Comparison of ENCODE assay signal across 23 cellular contexts in the genomic region with DNA sequence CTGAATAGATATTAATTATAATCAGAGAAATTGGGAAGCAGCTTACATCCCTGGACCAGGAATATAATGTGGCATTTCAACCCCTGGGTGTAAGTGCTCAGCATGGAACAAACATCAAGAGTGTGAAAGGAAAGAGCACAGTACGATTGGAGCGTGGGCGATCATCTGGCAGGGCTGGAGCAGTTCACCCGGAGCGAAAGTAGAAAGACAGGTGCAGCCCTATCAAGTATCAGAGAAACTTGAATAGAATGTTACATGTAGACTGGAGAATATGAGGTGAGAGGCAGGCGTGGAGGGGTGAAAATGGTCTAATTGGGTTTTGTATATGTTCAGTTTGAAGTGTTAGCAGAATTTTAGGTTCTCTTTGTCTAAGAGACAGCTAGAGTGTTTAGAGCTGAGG.
"Had no signal": no experiment of that assay in that cellular context is flagged by ENCODE, and none has a peak within 500 bp of the region (broad histone marks: within the 10 kb centered on the region; RNA-seq: fewer than 3 reads in every experiment).

No MANE protein-coding gene starts in this region.

- H3K9me3 Mint-ChIP-seq: memory B cell; mesothelial cell of epicardium; naive B cell; natural killer cell treated with Interleukin-12 subunit alpha and Interleukin-12 subunit beta and Interleukin-15 and Interleukin-18, amount 100 ng/mL, for 72 hours; neural progenitor cell; stimulated activated effector memory CD8-positive, alpha-beta T cell treated with anti-CD3 and anti-CD28 coated beads, Interleukin-12 subunit alpha, Interleukin-12 subunit beta, amount 100 ng/mL, for 72 hours had no signal

- H3K4me3 Mint-ChIP-seq: memory B cell; mesothelial cell of epicardium; naive B cell; natural killer cell treated with Interleukin-12 subunit alpha and Interleukin-12 subunit beta and Interleukin-15 and Interleukin-18, amount 100 ng/mL, for 72 hours; neural progenitor cell; stimulated activated effector memory CD8-positive, alpha-beta T cell treated with anti-CD3 and anti-CD28 coated beads, Interleukin-12 subunit alpha, Interleukin-12 subunit beta, amount 100 ng/mL, for 72 hours; type B pancreatic cell had no signal

- H3K27ac Mint-ChIP-seq: memory B cell; mesothelial cell of epicardium; naive B cell; natural killer cell treated with Interleukin-12 subunit alpha and Interleukin-12 subunit beta and Interleukin-15 and Interleukin-18, amount 100 ng/mL, for 72 hours; neural progenitor cell; stimulated activated effector memory CD8-positive, alpha-beta T cell treated with anti-CD3 and anti-CD28 coated beads, Interleukin-12 subunit alpha, Interleukin-12 subunit beta, amount 100 ng/mL, for 72 hours; type B pancreatic cell had no signal

- H3K4me1 Mint-ChIP-seq: memory B cell, naive B cell had no signal

- H3K36me3 Mint-ChIP-seq: memory B cell; mesothelial cell of epicardium; naive B cell; natural killer cell treated with Interleukin-12 subunit alpha and Interleukin-12 subunit beta and Interleukin-15 and Interleukin-18, amount 100 ng/mL, for 72 hours; neural progenitor cell; stimulated activated effector memory CD8-positive, alpha-beta T cell treated with anti-CD3 and anti-CD28 coated beads, Interleukin-12 subunit alpha, Interleukin-12 subunit beta, amount 100 ng/mL, for 72 hours; type B pancreatic cell had no signal

- DNase-seq: dorsolateral prefrontal cortex; effector CD4-positive, alpha-beta T cell; foreskin fibroblast; head of caudate nucleus; kidney; mucosa of descending colon; naive B cell; stimulated activated CD4-positive, alpha-beta T cell treated with anti-CD3 and anti-CD28 coated beads, Interleukin-2, amount 100 ng/mL, for 24 hours; stimulated activated CD4-positive, alpha-beta T cell treated with anti-CD3 and anti-CD28 coated beads, Interleukin-4, amount 100 ng/mL, for 24 hours; stimulated activated naive CD8-positive, alpha-beta T cell treated with anti-CD3 and anti-CD28 coated beads, Interleukin-15, Interleukin-2, amounts not matched to agents 100 U/mL and 50 U/mL, for 24 hours; substantia nigra; testis; tibial artery had no signal

- H3K27me3 Mint-ChIP-seq: type B pancreatic cell had no signal

- H3K4me3 ChIP-seq: dorsolateral prefrontal cortex, lung, mucosa of descending colon, neural progenitor cell, prostate gland, right atrium auricular region, testis, tibial artery had no signal

- H3K9me3 ChIP-seq: gastrocnemius medialis, mucosa of descending colon, prostate gland, right atrium auricular region, testis, tibial artery had no signal
